22 cellular contexts compared by ENCODE assay signal in genomic region chr16:85506358-85506911, GRCh38.
A peak's percentile ranks its signal among the peaks of the same experiment; 100 is the strongest.
DNase-seq lines count a peak whose midpoint lies in the region; ATAC-seq, FAIRE-seq and TF ChIP-seq lines count a peak whose summit lies in the region.
"Had no signal": no experiment of that assay in that cellular context is flagged by ENCODE, and none has a peak within 500 bp of the region (broad histone marks: within the 10 kb centered on the region; RNA-seq: fewer than 3 reads in every experiment).

No MANE protein-coding gene starts in this region.

- POLR2A ChIA-PET in SK-N-SH (lab: Yijun Ruan, JAX) (no interaction called here), H1 (lab: Charles Lee; ENCODE audit: partially characterized antibody) (interaction anchor here (0.9 to 1.2 kb wide), 2 partner anchors 9 to 10 kb away, joined by 3 to 5 read pairs; no protein-coding TSS in a partner anchor)

- no peak overlapping the region for H2BK20ac ChIP-seq in H1 (ENCODE audit: low read length)

- no peak overlapping the region for H3K14ac ChIP-seq in H1 (ENCODE audit: insufficient read length)

- H4K8ac ChIP-seq in H1 (ENCODE audit: extremely low read depth, insufficient read depth, low read length): no peak overlapping the region

- H3K27ac Mint-ChIP-seq in neural progenitor cell: peak overlapping the region; percentile 90
- H3K27ac Mint-ChIP-seq: CD8-positive, alpha-beta T cell; IgD-negative memory B cell had no signal

- TF ChIP-seq POLR2A in H1 (IDR thresholded peaks at IDR 0.05; ENCODE audit: control extremely low read depth in 1 of 2, low read depth in 2 of 2, low read length in 2 of 2): no peak

- H4K91ac ChIP-seq in H1 (replicated peaks; ENCODE audit: insufficient read length, low read length): no peak overlapping the region

- dilution Hi-C loops in mammary epithelial cell (cut with HindIII; ENCODE audit: low sequenced_read_pairs): no loop called here

- H3K79me2 ChIP-seq in SK-N-SH (ENCODE audit: insufficient read depth) (no peaks in the 10 kb centered on the region), H1 (ENCODE audit: control insufficient read depth in 1 of 2, insufficient read depth in 2 of 2, low read length in 2 of 2) (no peaks in the 10 kb centered on the region), neural progenitor cell (ENCODE audit: low read depth) (no peaks in the 10 kb centered on the region), mammary epithelial cell (ENCODE audit: insufficient read depth, low read length) (no peaks in the 10 kb centered on the region)

- intact Hi-C loops in mammary epithelial cell (cut with micrococcal nuclease): no loop called here

- H3K9me2 ChIP-seq in SK-N-SH: no peaks in the 10 kb centered on the region

- H3K4me3 ChIP-seq in SK-N-SH (ENCODE audit: low read depth in 2 of 2, low read length in 1 of 2) (no peak overlapping the region), H1 (ENCODE audit: extremely low read depth in 1 of 4, insufficient read depth in 2 of 4, low read depth in 3 of 4, low read length in 4 of 4) (no peak overlapping the region), neural progenitor cell (no peak overlapping the region), mammary epithelial cell (replicated peaks in 1 of 3; ENCODE audit: insufficient read depth in 1 of 3, low read depth in 2 of 3, low read length in 3 of 3) (no peak overlapping the region)
- H3K4me3 ChIP-seq: A549, GM12878, GM23248 had no signal

- peaks cover 0 to 18% of the 10 kb centered on the region in 2 experiments; a peak in 1 of 4 replicates for H3K4me1 ChIP-seq in SK-N-SH (ENCODE audit: control insufficient read depth in 1 of 2, insufficient read depth in 2 of 2, low read depth in 1 of 2, low read length in 1 of 2)
- H3K4me1 ChIP-seq in H1 (replicated peaks in 1 of 4; ENCODE audit: control insufficient read depth in 3 of 4, insufficient read depth in 4 of 4, low read length in 3 of 4): peaks cover 2 to 18% (median 12%) of the 10 kb centered on the region in 4 experiments; a peak in 6 of 7 replicates
- peaks cover 20% of the 10 kb centered on the region for H3K4me1 ChIP-seq in neural progenitor cell
- no peaks in the 10 kb centered on the region for H3K4me1 ChIP-seq in mammary epithelial cell (ENCODE audit: insufficient read depth, low read length)
- H3K4me1 ChIP-seq: A549 had no signal

- peaks cover 15% of the 10 kb centered on the region for H3K27me3 Mint-ChIP-seq in neural progenitor cell (ENCODE audit: insufficient read depth, low read depth)

- H4K5ac ChIP-seq in H1 (ENCODE audit: insufficient read length, low read depth, low read length): no peak overlapping the region

- H3F3A ChIP-seq in SK-N-SH (replicated peaks; ENCODE audit: insufficient read depth) (no peaks in the 10 kb centered on the region), neural progenitor cell (ENCODE audit: low read depth) (peaks cover 3% of the 10 kb centered on the region)

- H3K36me3 ChIP-seq in SK-N-SH (replicated peaks in 1 of 2; ENCODE audit: control insufficient read depth in 1 of 2, insufficient read depth in 2 of 2, low read length in 1 of 2) (no peaks in the 10 kb centered on the region), H1 (ENCODE audit: control insufficient read depth in 2 of 4, insufficient read depth in 4 of 4, low read length in 3 of 4) (no peaks in the 10 kb centered on the region), neural progenitor cell (no peaks in the 10 kb centered on the region), mammary epithelial cell (ENCODE audit: insufficient read depth, low read length) (no peaks in the 10 kb centered on the region)

- BruUV-seq in mammary epithelial cell (replicated peaks; lab: Mats Ljungman, UMichigan): no TSS peak

- H2BK5ac ChIP-seq in H1 (ENCODE audit: low read depth, low read length): no peak overlapping the region

- TF ChIP-seq EP300 in SK-N-SH (IDR thresholded peaks at IDR 0.05; ENCODE audit: borderline replicate concordance in 1 of 2, low read depth in 1 of 2, low read length in 1 of 2) (no peak), H1 (IDR thresholded peaks at IDR 0.05; ENCODE audit: borderline replicate concordance in 1 of 2, low read depth in 2 of 2, low read length in 2 of 2) (no peak)

- no peaks in the 10 kb centered on the region; the same call in none of the 2 replicates for H3K79me1 ChIP-seq in H1 (ENCODE audit: low read depth, low read length)

- no peak overlapping the region for H2BK120ac ChIP-seq in H1 (replicated peaks; ENCODE audit: low read depth, low read length)

- H3K36me3 Mint-ChIP-seq in neural progenitor cell: no peaks in the 10 kb centered on the region
- H3K36me3 Mint-ChIP-seq: CD8-positive, alpha-beta T cell; IgD-negative memory B cell had no signal

- no peak overlapping the region for H2AFZ ChIP-seq in SK-N-SH (ENCODE audit: low read depth)
- H2AFZ ChIP-seq in H1 (ENCODE audit: low read length): no peak overlapping the region
- no peak overlapping the region for H2AFZ ChIP-seq in neural progenitor cell (replicated peaks)
- no peak overlapping the region for H2AFZ ChIP-seq in mammary epithelial cell (ENCODE audit: low read depth, low read length)
- H2AFZ ChIP-seq: GM23248 had no signal

- TF ChIP-seq CTCF in SK-N-SH (IDR thresholded peaks at IDR 0.05) (no peak), H1 (IDR thresholded peaks at IDR 0.05; ENCODE audit: control extremely low read depth in 1 of 3, insufficient read depth in 1 of 3, low read depth in 1 of 3, low read length in 3 of 3) (no peak), neural progenitor cell (IDR thresholded peaks at IDR 0.05) (no peak), mammary epithelial cell (conservative IDR thresholded peaks at IDR 0.05 in 1 of 2, IDR thresholded peaks at IDR 0.05 in 1 of 2; ENCODE audit: extremely low read depth in 1 of 2, insufficient read depth in 1 of 2, low read depth in 1 of 2, low read length in 2 of 2) (no peak)

- H3K4ac ChIP-seq in H1 (replicated peaks; ENCODE audit: insufficient read length, low read depth, low read length): no peak overlapping the region

- H3K27ac ChIP-seq in SK-N-SH (ENCODE audit: low read depth in 2 of 2, low read length in 1 of 2) (no peak overlapping the region), H1 (ENCODE audit: low read depth, low read length) (no peak overlapping the region), neural progenitor cell (no peak overlapping the region), mammary epithelial cell (ENCODE audit: insufficient read depth, low read depth, low read length) (no peak overlapping the region)
- H3K27ac ChIP-seq: 22Rv1, GM23248 had no signal

- no peak overlapping the region for H3K4me3 Mint-ChIP-seq in neural progenitor cell
- H3K4me3 Mint-ChIP-seq: CD8-positive, alpha-beta T cell; IgD-negative memory B cell had no signal

- in situ Hi-C loops in mammary epithelial cell (cut with MboI; ENCODE audit: low sequenced_read_pairs in 2 of 2): no loop called here

- no peaks in the 10 kb centered on the region for H3K9me3 Mint-ChIP-seq in neural progenitor cell
- H3K9me3 Mint-ChIP-seq: CD8-positive, alpha-beta T cell had no signal

- H3K9me3 ChIP-seq in SK-N-SH: no peaks in the 10 kb centered on the region
- H3K9me3 ChIP-seq in H1 (ENCODE audit: insufficient read depth in 2 of 2, low read depth in 1 of 2, low read length in 1 of 2): no peaks in the 10 kb centered on the region
- H3K9me3 ChIP-seq in neural progenitor cell (ENCODE audit: low read depth): no peaks in the 10 kb centered on the region
- H3K9me3 ChIP-seq in mammary epithelial cell (replicated peaks; ENCODE audit: insufficient read depth, low read length): no peaks in the 10 kb centered on the region
- H3K9me3 ChIP-seq: A549 had no signal

- no peak for FAIRE-seq in H1 (lab: Jason Lieb, UNC)
- FAIRE-seq: A549, GM12878, H54, HepG2 had no signal

- H3K23me2 ChIP-seq in H1 (ENCODE audit: low read depth, low read length): no peaks in the 10 kb centered on the region

- TF ChIP-seq RAD21 in SK-N-SH (IDR thresholded peaks at IDR 0.05; ENCODE audit: low read length): no peak
- TF ChIP-seq RAD21 in H1 (IDR thresholded peaks at IDR 0.05 in 1 of 2, conservative IDR thresholded peaks at IDR 0.05 in 1 of 2; ENCODE audit: low read depth in 2 of 2, low read length in 2 of 2): no peak

- no peak overlapping the region for H3K56ac ChIP-seq in H1 (replicated peaks; ENCODE audit: insufficient read length, low read depth, low read length)

- DNase-seq in SK-N-SH: no peak
- no peak for DNase-seq in H1 (ENCODE audit: low read depth in 1 of 2, low spot score in 2 of 2)
- DNase-seq in neural progenitor cell (ENCODE audit: low spot score): no peak
- DNase-seq in mammary epithelial cell: no peak
- DNase-seq in nucleus accumbens (lab: John Stamatoyannopoulos, UW): no peak
- DNase-seq: AML-193; Calu3; CD8-positive, alpha-beta T cell; DMS 273 treated with DMSO at 0.1 percent for 48 hours; DMS53; DND-41; EL; GM23248 had no signal

- WGBS in SK-N-SH (ENCODE audit: low lambda C conversion rate): 92% methylated on average over 17 of the region's 17 CpGs
- WGBS in H1 (ENCODE audit: extremely low coverage in 1 of 2, insufficient coverage in 1 of 2, insufficient read length in 1 of 2, insufficient replicate concordance in 2 of 2, low coverage in 1 of 2, low lambda C conversion rate in 2 of 2, missing lambda C conversion rate in 1 of 2), 2 experiments: 89% methylated on average over 17 of the region's 17 CpGs; no CpG with 5 or more reads in 1 of the 2 experiments
- WGBS in mammary epithelial cell (ENCODE audit: low coverage, missing lambda C conversion rate): 90% methylated on average over 17 of the region's 17 CpGs

- H3K18ac ChIP-seq in H1 (ENCODE audit: extremely low read depth, low read length): peak overlapping the region; percentile 56; the same call in 1 of the 2 replicates

- ATAC-seq in SK-N-SH treated with all-trans-retinoic acid at 6 μM for 48 hours (no peak), HG03354 (IDR thresholded peaks at IDR 0.05; ENCODE audit: poor library complexity, severe bottlenecking, unreplicated experiment) (no peak)
- ATAC-seq: A549; CD8-positive, alpha-beta T cell; GM12878; HCT116; HepG2 had no signal

- peaks cover 66% of the 10 kb centered on the region for H3K4me1 Mint-ChIP-seq in neural progenitor cell

- H3K9ac ChIP-seq in SK-N-SH: no peak overlapping the region
- no peak overlapping the region for H3K9ac ChIP-seq in H1 (replicated peaks in 1 of 4; ENCODE audit: extremely low read depth in 1 of 4, low read depth in 3 of 4, low read length in 3 of 4)
- H3K9ac ChIP-seq in neural progenitor cell: no peak overlapping the region
- H3K9ac ChIP-seq in mammary epithelial cell (ENCODE audit: insufficient read depth, low read length): no peak overlapping the region
- H3K9ac ChIP-seq: GM23248 had no signal

- no peaks in the 10 kb centered on the region for H4K20me1 ChIP-seq in SK-N-SH (ENCODE audit: insufficient read depth)
- no peaks in the 10 kb centered on the region for H4K20me1 ChIP-seq in H1 (replicated peaks in 1 of 2; ENCODE audit: control insufficient read depth in 1 of 2, insufficient read depth in 2 of 2, low read length in 2 of 2)
- H4K20me1 ChIP-seq in neural progenitor cell (ENCODE audit: low read depth): no peaks in the 10 kb centered on the region
- H4K20me1 ChIP-seq in mammary epithelial cell (ENCODE audit: insufficient read depth, low read length): no peaks in the 10 kb centered on the region

- H3K23ac ChIP-seq in H1 (ENCODE audit: insufficient read length): no peak overlapping the region

- H2BK15ac ChIP-seq in H1 (ENCODE audit: low read length): no peak overlapping the region

- H2AK5ac ChIP-seq in H1 (ENCODE audit: low read depth, low read length): peak overlapping the region; percentile 65; the same call in 1 of the 2 replicates

- H2BK12ac ChIP-seq in H1 (ENCODE audit: low read depth, low read length): 0 out of 2 replicates have a peak overlapping the region, but pooled peaks have one; percentile 60

- H3K27me3 ChIP-seq in SK-N-SH (ENCODE audit: insufficient read depth): no peaks in the 10 kb centered on the region
- no peaks in the 10 kb centered on the region; a peak in 1 of 7 replicates for H3K27me3 ChIP-seq in H1 (replicated peaks in 1 of 4; ENCODE audit: control insufficient read depth in 3 of 4, extremely low read depth in 1 of 4, insufficient read depth in 3 of 4, low read length in 3 of 4)
- no peaks in the 10 kb centered on the region for H3K27me3 ChIP-seq in neural progenitor cell
- H3K27me3 ChIP-seq in mammary epithelial cell (ENCODE audit: insufficient read depth, low read length): no peaks in the 10 kb centered on the region

- no peak overlapping the region for H3K4me2 ChIP-seq in SK-N-SH
- H3K4me2 ChIP-seq in H1 (ENCODE audit: insufficient read depth in 1 of 2, low read depth in 2 of 2, low read length in 2 of 2): peak overlapping the region in 1 of 2 experiments; percentile 18; a peak in 1 of 4 replicates
- H3K4me2 ChIP-seq in neural progenitor cell: no peak overlapping the region
- no peak overlapping the region for H3K4me2 ChIP-seq in mammary epithelial cell (ENCODE audit: insufficient read depth, low read depth, low read length)
- H3K4me2 ChIP-seq: A549 had no signal

- CTCF ChIA-PET in SK-N-SH (lab: Yijun Ruan, JAX) (interaction anchor here (0.7 to 1.2 kb wide), 5 partner anchors 17 to 392 kb away, joined by 3 read pairs; no protein-coding TSS in a partner anchor), H1 (lab: Charles Lee; ENCODE audit: partially characterized antibody) (interaction anchor here (0.7 to 7.3 kb wide), 17 partner anchors 9 to 223 kb away, joined by 3 to 77 read pairs (median 5); no protein-coding TSS in a partner anchor), mammary epithelial cell (lab: Charles Lee; ENCODE audit: low non-redundant PET) (no interaction called here)
